ENCODE assay signal across 8 cellular contexts in the genomic region with DNA sequence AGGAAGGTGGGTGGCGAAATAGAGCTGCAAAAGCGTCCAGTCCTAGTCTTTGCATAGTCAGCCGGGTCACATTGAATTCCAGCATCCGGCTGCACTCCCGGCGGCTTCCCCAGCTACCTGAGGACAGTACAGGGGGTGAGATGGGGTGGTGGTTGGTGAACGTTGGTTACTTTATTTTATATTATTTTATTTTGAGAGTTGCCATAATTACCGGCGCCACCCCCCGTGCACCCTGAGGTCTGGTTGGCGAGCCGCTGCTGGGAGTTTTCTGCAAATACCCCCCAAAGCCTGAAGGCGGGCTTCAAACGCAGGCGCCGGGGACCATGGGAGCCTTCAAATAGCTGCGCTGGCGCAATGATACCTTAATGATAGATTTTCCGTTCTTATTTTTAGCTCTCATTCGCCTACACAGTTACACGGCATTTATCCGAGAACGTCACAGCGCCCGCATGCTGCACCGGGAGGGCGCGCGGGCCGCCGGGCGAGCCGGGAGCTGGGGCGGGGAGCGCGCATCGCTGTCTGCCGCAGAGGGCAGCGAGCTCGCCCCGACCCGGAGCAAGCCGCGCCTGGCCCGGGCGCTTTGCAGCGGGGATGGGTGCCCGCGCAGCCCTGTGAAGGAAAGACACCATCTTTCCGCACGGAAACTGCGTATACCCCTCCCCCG. TPM values are rescaled to one million over a fixed set of nuclear protein-coding genes. Genes with fewer than 3 reads are reported as not detected.
A peak's percentile ranks its signal among the peaks of the same experiment; 100 is the strongest.
DNase-seq lines count a peak whose midpoint lies in the region; ATAC-seq lines count a peak whose summit lies in the region.

No MANE protein-coding gene starts in this region.

- peak; percentile 72 for DNase-seq in G401 (ENCODE audit: low spot score)
- DNase-seq in NCI-H2171 treated with DMSO at 0.1 percent for 48 hours (lab: John Stamatoyannopoulos, UW) = peak; percentile 88
- peak; percentile 55 for DNase-seq in ecto neural progenitor cell (ENCODE audit: low spot score)
- DNase-seq in posterior cingulate gyrus = peak in 9 of 10 donors; percentile 44 to 94 (median 62)
- DNase-seq in GM19238 (ENCODE audit: insufficient read length, low spot score) = no peak

- in situ Hi-C loops in G401 (cut with HindIII; ENCODE audit: low sequenced_read_pairs) = no loop called here

- intact Hi-C loops in posterior cingulate gyrus (cut with DNase I) = no loop called here

- ATAC-seq in HG02571 (IDR thresholded peaks at IDR 0.05; ENCODE audit: unreplicated experiment) = no peak
- no peak for ATAC-seq in HG03139 (IDR thresholded peaks at IDR 0.05; ENCODE audit: unreplicated experiment)
- ATAC-seq in GM21528 (IDR thresholded peaks at IDR 0.05; ENCODE audit: low FRiP score, unreplicated experiment) = no peak

RNA-seq across cellular contexts. Expression of a gene that starts 0.8 kb away (rescaled TPM):
- total RNA-seq in G401 (2014; rRNA removed; shearing (Covaris generic)) = 0.12 and 1.6 TPM in 2 replicates
